1 cellular context compared by ENCODE assay signal in the genomic region with DNA sequence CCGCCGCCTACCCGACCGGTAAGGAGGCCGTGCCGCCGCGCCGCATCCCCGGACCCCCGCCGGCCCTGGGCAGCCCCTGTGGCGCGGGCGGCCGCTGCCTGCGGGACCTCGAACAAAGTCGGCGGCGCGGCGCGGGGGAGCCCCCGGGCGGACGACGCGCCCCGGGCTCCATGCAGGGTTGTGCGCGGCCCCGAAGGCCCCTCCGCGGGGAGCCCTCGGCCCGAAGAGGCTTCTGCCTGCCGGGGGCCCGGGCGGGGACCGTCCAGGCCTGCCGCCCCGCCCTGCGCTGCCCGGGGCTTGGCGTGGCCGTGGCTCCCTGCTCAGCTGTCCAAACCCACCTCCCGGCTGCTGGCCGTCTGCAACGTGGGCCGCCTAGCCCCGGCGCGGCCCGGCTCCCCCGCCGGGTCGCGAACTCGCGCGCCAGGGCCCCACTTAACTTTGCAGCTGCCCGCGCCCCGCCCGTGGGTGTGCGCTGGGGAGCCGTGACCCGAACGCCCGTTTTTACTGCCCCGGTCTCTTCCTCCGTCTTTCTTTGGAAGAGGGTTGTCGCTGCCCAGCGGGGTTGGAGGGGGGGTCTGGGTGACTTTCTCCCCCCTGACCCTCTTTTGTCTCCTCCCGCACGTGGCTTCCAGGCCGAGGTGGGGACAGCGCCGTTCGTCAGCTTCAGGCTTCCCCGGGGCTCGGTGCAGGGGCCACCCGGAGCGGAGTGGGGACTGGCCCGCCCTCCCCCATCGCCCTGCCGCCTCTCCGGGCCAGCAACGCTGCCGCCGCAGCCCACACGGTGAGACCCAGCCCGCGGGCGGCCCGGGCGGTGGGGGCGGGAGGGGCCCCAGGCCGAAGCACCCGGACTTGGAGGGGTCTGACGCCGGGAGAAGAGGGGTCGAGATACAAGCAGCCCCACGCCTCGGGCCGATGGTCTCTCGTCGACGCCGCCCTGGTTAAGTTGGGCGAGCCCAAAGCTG.
TF ChIP-seq lines count a peak whose summit lies in the region.

No MANE protein-coding gene starts in this region.

TF ChIP-seq in HepG2, 621 proteins besides CTCF, POLR2A, EP300 and RAD21 (continued from another document and continues in another):
- TF ChIP-seq, protein P1, sequence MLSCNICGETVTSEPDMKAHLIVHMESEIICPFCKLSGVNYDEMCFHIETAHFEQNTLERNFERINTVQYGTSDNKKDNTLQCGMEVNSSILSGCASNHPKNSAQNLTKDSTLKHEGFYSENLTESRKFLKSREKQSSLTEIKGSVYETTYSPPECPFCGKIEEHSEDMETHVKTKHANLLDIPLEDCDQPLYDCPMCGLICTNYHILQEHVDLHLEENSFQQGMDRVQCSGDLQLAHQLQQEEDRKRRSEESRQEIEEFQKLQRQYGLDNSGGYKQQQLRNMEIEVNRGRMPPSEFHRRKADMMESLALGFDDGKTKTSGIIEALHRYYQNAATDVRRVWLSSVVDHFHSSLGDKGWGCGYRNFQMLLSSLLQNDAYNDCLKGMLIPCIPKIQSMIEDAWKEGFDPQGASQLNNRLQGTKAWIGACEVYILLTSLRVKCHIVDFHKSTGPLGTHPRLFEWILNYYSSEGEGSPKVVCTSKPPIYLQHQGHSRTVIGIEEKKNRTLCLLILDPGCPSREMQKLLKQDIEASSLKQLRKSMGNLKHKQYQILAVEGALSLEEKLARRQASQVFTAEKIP (CRISPR knock-in tag; IDR thresholded peaks at IDR 0.05; ENCODE audit: borderline replicate concordance) = no peak
- TF ChIP-seq DMAP1 (CRISPR knock-in tag; IDR thresholded peaks at IDR 0.05) (peak; percentile 35; the same call in 1 of the 2 replicates), YY1 (IDR thresholded peaks at IDR 0.05; ENCODE audit: insufficient read depth, insufficient replicate concordance, low read depth, low read length) (peak; percentile 64), SIN3A (IDR thresholded peaks at IDR 0.05; ENCODE audit: borderline replicate concordance, low read depth, low read length) (peak; percentile 9; the same call in 1 of the 2 replicates), ZNF441 (CRISPR knock-in tag; IDR thresholded peaks at IDR 0.05; ENCODE audit: borderline replicate concordance) (no peak), ZNF761 (CRISPR knock-in tag; conservative IDR thresholded peaks at IDR 0.05) (0 out of 2 replicates have a peak, but pooled peaks have one; percentile 41), ZNF335 (CRISPR knock-in tag; IDR thresholded peaks at IDR 0.05) (no peak), NONO (IDR thresholded peaks at IDR 0.05) (no peak), NONO (CRISPR knock-in tag; conservative IDR thresholded peaks at IDR 0.05) (0 out of 2 replicates have a peak, but pooled peaks have one; percentile 37), TEAD2 (CRISPR knock-in tag; IDR thresholded peaks at IDR 0.05) (no peak), RFX1 (IDR thresholded peaks at IDR 0.05) (no peak), SMAD1 (CRISPR knock-in tag; IDR thresholded peaks at IDR 0.05; ENCODE audit: borderline replicate concordance, low read depth) (0 out of 2 replicates have a peak, but pooled peaks have one; percentile 29), ZNF775 (CRISPR knock-in tag; IDR thresholded peaks at IDR 0.05; ENCODE audit: borderline replicate concordance) (no peak), KLF11 (CRISPR knock-in tag; IDR thresholded peaks at IDR 0.05) (no peak), PCBP1 (IDR thresholded peaks at IDR 0.05; ENCODE audit: borderline replicate concordance, low read depth, low read length) (no peak), SNAPC2 (CRISPR knock-in tag; IDR thresholded peaks at IDR 0.05) (no peak), KLF6 (CRISPR knock-in tag; IDR thresholded peaks at IDR 0.05) (0 out of 2 replicates have a peak, but pooled peaks have one; percentile 27), CEBPG (CRISPR knock-in tag; IDR thresholded peaks at IDR 0.05) (no peak), NFE2L1 (CRISPR knock-in tag; IDR thresholded peaks at IDR 0.05; ENCODE audit: borderline replicate concordance) (no peak), IKZF1 (IDR thresholded peaks at IDR 0.05) (no peak), ZMAT3 (CRISPR knock-in tag; conservative IDR thresholded peaks at IDR 0.05) (0 out of 2 replicates have a peak, but pooled peaks have one; percentile 48), KAT7 (CRISPR knock-in tag; IDR thresholded peaks at IDR 0.05; ENCODE audit: borderline replicate concordance) (peak; percentile 56; the same call in 1 of the 2 replicates), ZFX (CRISPR knock-in tag; IDR thresholded peaks at IDR 0.05; ENCODE audit: low read depth) (peak; percentile 54), HDAC1 (CRISPR knock-in tag; IDR thresholded peaks at IDR 0.05) (0 out of 2 replicates have a peak, but pooled peaks have one; percentile 23)
- TF ChIP-seq, protein P2, sequence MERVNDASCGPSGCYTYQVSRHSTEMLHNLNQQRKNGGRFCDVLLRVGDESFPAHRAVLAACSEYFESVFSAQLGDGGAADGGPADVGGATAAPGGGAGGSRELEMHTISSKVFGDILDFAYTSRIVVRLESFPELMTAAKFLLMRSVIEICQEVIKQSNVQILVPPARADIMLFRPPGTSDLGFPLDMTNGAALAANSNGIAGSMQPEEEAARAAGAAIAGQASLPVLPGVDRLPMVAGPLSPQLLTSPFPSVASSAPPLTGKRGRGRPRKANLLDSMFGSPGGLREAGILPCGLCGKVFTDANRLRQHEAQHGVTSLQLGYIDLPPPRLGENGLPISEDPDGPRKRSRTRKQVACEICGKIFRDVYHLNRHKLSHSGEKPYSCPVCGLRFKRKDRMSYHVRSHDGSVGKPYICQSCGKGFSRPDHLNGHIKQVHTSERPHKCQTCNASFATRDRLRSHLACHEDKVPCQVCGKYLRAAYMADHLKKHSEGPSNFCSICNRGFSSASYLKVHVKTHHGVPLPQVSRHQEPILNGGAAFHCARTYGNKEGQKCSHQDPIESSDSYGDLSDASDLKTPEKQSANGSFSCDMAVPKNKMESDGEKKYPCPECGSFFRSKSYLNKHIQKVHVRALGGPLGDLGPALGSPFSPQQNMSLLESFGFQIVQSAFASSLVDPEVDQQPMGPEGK (CRISPR knock-in tag; IDR thresholded peaks at IDR 0.05) = peak; percentile 73
- TF ChIP-seq, protein P3, sequence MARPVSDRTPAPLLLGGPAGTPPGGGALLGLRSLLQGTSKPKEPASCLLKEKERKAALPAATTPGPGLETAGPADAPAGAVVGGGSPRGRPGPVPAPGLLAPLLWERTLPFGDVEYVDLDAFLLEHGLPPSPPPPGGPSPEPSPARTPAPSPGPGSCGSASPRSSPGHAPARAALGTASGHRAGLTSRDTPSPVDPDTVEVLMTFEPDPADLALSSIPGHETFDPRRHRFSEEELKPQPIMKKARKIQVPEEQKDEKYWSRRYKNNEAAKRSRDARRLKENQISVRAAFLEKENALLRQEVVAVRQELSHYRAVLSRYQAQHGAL (CRISPR knock-in tag; IDR thresholded peaks at IDR 0.05; ENCODE audit: not compliant biosample characterization) = no peak
- TF ChIP-seq, protein P4, sequence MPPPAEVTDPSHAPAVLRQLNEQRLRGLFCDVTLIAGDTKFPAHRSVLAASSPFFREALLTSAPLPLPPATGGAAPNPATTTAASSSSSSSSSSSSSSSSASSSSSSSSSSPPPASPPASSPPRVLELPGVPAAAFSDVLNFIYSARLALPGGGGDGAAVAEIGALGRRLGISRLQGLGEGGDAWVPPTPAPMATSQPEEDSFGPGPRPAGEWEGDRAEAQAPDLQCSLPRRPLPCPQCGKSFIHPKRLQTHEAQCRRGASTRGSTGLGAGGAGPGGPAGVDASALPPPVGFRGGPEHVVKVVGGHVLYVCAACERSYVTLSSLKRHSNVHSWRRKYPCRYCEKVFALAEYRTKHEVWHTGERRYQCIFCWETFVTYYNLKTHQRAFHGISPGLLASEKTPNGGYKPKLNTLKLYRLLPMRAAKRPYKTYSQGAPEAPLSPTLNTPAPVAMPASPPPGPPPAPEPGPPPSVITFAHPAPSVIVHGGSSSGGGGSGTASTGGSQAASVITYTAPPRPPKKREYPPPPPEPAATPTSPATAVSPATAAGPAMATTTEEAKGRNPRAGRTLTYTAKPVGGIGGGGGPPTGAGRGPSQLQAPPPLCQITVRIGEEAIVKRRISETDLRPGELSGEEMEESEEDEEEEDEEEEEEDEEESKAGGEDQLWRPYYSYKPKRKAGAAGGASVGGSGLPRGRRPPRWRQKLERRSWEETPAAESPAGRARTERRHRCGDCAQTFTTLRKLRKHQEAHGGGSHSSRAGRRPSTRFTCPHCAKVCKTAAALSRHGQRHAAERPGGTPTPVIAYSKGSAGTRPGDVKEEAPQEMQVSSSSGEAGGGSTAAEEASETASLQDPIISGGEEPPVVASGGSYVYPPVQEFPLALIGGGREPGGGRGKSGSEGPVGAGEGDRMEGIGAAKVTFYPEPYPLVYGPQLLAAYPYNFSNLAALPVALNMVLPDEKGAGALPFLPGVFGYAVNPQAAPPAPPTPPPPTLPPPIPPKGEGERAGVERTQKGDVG (CRISPR knock-in tag; IDR thresholded peaks at IDR 0.05; ENCODE audit: borderline replicate concordance) = no peak
- TF ChIP-seq, protein P5, sequence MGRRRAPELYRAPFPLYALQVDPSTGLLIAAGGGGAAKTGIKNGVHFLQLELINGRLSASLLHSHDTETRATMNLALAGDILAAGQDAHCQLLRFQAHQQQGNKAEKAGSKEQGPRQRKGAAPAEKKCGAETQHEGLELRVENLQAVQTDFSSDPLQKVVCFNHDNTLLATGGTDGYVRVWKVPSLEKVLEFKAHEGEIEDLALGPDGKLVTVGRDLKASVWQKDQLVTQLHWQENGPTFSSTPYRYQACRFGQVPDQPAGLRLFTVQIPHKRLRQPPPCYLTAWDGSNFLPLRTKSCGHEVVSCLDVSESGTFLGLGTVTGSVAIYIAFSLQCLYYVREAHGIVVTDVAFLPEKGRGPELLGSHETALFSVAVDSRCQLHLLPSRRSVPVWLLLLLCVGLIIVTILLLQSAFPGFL (CRISPR knock-in tag; IDR thresholded peaks at IDR 0.05) = no peak
- TF ChIP-seq, protein P6, sequence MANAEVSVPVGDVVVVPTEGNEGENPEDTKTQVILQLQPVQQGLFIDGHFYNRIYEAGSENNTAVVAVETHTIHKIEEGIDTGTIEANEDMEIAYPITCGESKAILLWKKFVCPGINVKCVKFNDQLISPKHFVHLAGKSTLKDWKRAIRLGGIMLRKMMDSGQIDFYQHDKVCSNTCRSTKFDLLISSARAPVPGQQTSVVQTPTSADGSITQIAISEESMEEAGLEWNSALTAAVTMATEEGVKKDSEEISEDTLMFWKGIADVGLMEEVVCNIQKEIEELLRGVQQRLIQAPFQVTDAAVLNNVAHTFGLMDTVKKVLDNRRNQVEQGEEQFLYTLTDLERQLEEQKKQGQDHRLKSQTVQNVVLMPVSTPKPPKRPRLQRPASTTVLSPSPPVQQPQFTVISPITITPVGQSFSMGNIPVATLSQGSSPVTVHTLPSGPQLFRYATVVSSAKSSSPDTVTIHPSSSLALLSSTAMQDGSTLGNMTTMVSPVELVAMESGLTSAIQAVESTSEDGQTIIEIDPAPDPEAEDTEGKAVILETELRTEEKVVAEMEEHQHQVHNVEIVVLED (CRISPR knock-in tag; IDR thresholded peaks at IDR 0.05; ENCODE audit: borderline replicate concordance) = no peak
- TF ChIP-seq, protein P7, sequence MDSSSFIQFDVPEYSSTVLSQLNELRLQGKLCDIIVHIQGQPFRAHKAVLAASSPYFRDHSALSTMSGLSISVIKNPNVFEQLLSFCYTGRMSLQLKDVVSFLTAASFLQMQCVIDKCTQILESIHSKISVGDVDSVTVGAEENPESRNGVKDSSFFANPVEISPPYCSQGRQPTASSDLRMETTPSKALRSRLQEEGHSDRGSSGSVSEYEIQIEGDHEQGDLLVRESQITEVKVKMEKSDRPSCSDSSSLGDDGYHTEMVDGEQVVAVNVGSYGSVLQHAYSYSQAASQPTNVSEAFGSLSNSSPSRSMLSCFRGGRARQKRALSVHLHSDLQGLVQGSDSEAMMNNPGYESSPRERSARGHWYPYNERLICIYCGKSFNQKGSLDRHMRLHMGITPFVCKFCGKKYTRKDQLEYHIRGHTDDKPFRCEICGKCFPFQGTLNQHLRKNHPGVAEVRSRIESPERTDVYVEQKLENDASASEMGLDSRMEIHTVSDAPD (CRISPR knock-in tag; IDR thresholded peaks at IDR 0.05) = no peak
- TF ChIP-seq, protein P8, sequence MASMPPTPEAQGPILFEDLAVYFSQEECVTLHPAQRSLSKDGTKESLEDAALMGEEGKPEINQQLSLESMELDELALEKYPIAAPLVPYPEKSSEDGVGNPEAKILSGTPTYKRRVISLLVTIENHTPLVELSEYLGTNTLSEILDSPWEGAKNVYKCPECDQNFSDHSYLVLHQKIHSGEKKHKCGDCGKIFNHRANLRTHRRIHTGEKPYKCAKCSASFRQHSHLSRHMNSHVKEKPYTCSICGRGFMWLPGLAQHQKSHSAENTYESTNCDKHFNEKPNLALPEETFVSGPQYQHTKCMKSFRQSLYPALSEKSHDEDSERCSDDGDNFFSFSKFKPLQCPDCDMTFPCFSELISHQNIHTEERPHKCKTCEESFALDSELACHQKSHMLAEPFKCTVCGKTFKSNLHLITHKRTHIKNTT (CRISPR knock-in tag; IDR thresholded peaks at IDR 0.05) = no peak
- TF ChIP-seq, protein P9, sequence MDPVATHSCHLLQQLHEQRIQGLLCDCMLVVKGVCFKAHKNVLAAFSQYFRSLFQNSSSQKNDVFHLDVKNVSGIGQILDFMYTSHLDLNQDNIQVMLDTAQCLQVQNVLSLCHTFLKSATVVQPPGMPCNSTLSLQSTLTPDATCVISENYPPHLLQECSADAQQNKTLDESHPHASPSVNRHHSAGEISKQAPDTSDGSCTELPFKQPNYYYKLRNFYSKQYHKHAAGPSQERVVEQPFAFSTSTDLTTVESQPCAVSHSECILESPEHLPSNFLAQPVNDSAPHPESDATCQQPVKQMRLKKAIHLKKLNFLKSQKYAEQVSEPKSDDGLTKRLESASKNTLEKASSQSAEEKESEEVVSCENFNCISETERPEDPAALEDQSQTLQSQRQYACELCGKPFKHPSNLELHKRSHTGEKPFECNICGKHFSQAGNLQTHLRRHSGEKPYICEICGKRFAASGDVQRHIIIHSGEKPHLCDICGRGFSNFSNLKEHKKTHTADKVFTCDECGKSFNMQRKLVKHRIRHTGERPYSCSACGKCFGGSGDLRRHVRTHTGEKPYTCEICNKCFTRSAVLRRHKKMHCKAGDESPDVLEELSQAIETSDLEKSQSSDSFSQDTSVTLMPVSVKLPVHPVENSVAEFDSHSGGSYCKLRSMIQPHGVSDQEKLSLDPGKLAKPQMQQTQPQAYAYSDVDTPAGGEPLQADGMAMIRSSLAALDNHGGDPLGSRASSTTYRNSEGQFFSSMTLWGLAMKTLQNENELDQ (CRISPR knock-in tag; IDR thresholded peaks at IDR 0.05; ENCODE audit: borderline replicate concordance) = no peak
- TF ChIP-seq, protein P10, sequence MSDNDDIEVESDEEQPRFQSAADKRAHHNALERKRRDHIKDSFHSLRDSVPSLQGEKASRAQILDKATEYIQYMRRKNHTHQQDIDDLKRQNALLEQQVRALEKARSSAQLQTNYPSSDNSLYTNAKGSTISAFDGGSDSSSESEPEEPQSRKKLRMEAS (IDR thresholded peaks at IDR 0.05) = peak; percentile 75
- TF ChIP-seq, protein P11, sequence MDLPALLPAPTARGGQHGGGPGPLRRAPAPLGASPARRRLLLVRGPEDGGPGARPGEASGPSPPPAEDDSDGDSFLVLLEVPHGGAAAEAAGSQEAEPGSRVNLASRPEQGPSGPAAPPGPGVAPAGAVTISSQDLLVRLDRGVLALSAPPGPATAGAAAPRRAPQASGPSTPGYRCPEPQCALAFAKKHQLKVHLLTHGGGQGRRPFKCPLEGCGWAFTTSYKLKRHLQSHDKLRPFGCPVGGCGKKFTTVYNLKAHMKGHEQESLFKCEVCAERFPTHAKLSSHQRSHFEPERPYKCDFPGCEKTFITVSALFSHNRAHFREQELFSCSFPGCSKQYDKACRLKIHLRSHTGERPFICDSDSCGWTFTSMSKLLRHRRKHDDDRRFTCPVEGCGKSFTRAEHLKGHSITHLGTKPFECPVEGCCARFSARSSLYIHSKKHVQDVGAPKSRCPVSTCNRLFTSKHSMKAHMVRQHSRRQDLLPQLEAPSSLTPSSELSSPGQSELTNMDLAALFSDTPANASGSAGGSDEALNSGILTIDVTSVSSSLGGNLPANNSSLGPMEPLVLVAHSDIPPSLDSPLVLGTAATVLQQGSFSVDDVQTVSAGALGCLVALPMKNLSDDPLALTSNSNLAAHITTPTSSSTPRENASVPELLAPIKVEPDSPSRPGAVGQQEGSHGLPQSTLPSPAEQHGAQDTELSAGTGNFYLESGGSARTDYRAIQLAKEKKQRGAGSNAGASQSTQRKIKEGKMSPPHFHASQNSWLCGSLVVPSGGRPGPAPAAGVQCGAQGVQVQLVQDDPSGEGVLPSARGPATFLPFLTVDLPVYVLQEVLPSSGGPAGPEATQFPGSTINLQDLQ (CRISPR knock-in tag; IDR thresholded peaks at IDR 0.05) = no peak
